11 cellular contexts compared by ENCODE assay signal in the genomic region with DNA sequence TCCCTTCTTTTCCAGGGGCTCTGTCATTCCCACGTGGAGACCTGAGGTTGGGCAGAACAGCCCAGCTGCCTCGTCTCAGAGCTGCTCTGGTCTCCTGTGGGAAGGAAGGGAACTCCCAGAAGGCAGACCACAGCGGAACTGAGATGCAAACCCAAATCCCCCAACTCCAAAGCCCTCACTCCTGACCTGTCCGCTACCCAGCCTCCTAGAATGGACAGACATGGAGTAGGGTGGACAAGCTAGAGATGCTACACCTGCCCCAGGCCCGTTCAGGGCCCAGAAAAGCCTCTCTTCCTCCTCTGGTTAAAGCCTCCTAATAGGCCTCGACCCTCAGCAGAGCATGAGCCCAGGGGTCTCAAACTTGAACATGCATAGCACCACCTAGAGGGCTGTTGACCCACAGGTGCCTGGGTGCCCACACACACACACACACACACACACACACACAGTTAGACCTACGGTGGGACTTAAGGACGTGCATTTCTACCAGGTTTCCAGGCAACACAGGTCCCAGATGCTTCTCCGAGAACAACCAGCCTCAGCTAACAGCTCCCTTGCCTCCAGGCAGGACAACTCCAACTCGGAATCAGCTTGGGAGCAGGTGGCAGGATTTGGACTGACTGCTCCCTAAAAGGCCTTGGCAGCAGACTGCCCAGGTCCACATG.
DNase-seq lines count a peak whose midpoint lies in the region; ATAC-seq and TF ChIP-seq lines count a peak whose summit lies in the region.
"Had no signal": no experiment of that assay in that cellular context is flagged by ENCODE, and none has a peak within 500 bp of the region (broad histone marks: within the 10 kb centered on the region; RNA-seq: fewer than 3 reads in every experiment).

No MANE protein-coding gene starts in this region.

- H3K9me3 ChIP-seq in Karpas-422 (ENCODE audit: low read length) (no peaks in the 10 kb centered on the region), lower lobe of right lung (no peaks in the 10 kb centered on the region), thoracic aorta (no peaks in the 10 kb centered on the region)

- no peak overlapping the region for H2AFZ ChIP-seq in Karpas-422 (ENCODE audit: low read length)

- H3K4me1 ChIP-seq in Karpas-422 (ENCODE audit: low read length) (no peaks in the 10 kb centered on the region), lower lobe of right lung (peaks cover 98% of the 10 kb centered on the region), thoracic aorta (ENCODE audit: control insufficient read depth in 1 of 2, low read depth in 2 of 2) (peaks cover 81 to 98% of the 10 kb centered on the region in 2 donors)

- H3K36me3 ChIP-seq in Karpas-422 (ENCODE audit: insufficient read depth, low read length) (no peaks in the 10 kb centered on the region), lower lobe of right lung (peaks cover 34% of the 10 kb centered on the region), thoracic aorta (peaks cover 14% of the 10 kb centered on the region)

- H3K9me2 ChIP-seq in Karpas-422 (replicated peaks; ENCODE audit: insufficient read depth, low read length), result no peaks in the 10 kb centered on the region

- H3K4me3 ChIP-seq in Karpas-422 (ENCODE audit: low read length) (no peak overlapping the region), coronary artery (peak overlapping the region; percentile 48), lower lobe of right lung (no peak overlapping the region), thoracic aorta (no peak overlapping the region)

- H3K9ac ChIP-seq in Karpas-422 (ENCODE audit: low read length), result no peak overlapping the region

- H3K27me3 ChIP-seq in Karpas-422 (ENCODE audit: low read length) (no peaks in the 10 kb centered on the region), lower lobe of right lung (ENCODE audit: low read depth) (no peaks in the 10 kb centered on the region), thoracic aorta (replicated peaks; ENCODE audit: insufficient read depth) (no peaks in the 10 kb centered on the region)

- TF ChIP-seq CTCF in coronary artery (IDR thresholded peaks at IDR 0.05) (no peak), lower lobe of right lung (IDR thresholded peaks at IDR 0.05) (no peak), thoracic aorta (IDR thresholded peaks at IDR 0.05) (no peak)

- H3K27ac ChIP-seq in Karpas-422 (ENCODE audit: low read length) (no peak overlapping the region), coronary artery (peak overlapping the region; percentile 93 to 99), lower lobe of right lung (peak overlapping the region; percentile 78), thoracic aorta (peak overlapping the region; percentile 99 to 100)

- intact Hi-C loops in lower lobe of right lung (cut with DNase I), result no loop called here

- H3K79me2 ChIP-seq in Karpas-422 (ENCODE audit: low read length), result no peaks in the 10 kb centered on the region

- DNase-seq in Karpas-422, result peak; percentile 60
- DNase-seq in coronary artery (ENCODE audit: low spot score), result no peak
- DNase-seq in lower lobe of right lung, result no peak
- no peak for DNase-seq in thoracic aorta (ENCODE audit: low spot score)
- DNase-seq in activated naive CD4-positive, alpha-beta T cell treated with anti-CD3 and anti-CD28 coated beads, Interleukin-2, amount 50 U/mL, for 16 hours, result no peak
- no peak for DNase-seq in stimulated activated CD4-positive, alpha-beta T cell treated with anti-CD3 and anti-CD28 coated beads, Interleukin-4, amount 100 ng/mL, for 1 hour
- DNase-seq: central memory CD4-positive, alpha-beta T cell; NCI-H1930; OCI-M1; small intestine had no signal

- no peak overlapping the region for H3K4me2 ChIP-seq in Karpas-422 (ENCODE audit: low read depth, low read length, poor library complexity, severe bottlenecking)

- no peaks in the 10 kb centered on the region; the same call in 1 of the 2 replicates for H4K20me1 ChIP-seq in Karpas-422 (ENCODE audit: insufficient read depth, low read depth, low read length)

- no peak for ATAC-seq in lower lobe of right lung
- ATAC-seq in thoracic aorta (ENCODE audit: insufficient number of reproducible peaks, low FRiP score, low read depth), result no peak
- no peak for ATAC-seq in GM21576 (IDR thresholded peaks at IDR 0.05; ENCODE audit: unreplicated experiment)
